Comparison of ENCODE assay signal across 22 cellular contexts in genomic region chr12:91256471-91256870, GRCh38.
DNase-seq lines count a peak whose midpoint lies in the region; ATAC-seq and TF ChIP-seq lines count a peak whose summit lies in the region.
"Had no signal": no experiment of that assay in that cellular context is flagged by ENCODE, and none has a peak within 500 bp of the region (broad histone marks: within the 10 kb centered on the region; RNA-seq: fewer than 3 reads in every experiment).

No MANE protein-coding gene starts in this region.

- H3K27me3 Mint-ChIP-seq in glutamatergic neuron (ENCODE audit: unreplicated experiment), result peaks cover 4% of the 10 kb centered on the region
- no peaks in the 10 kb centered on the region for H3K27me3 Mint-ChIP-seq in osteocyte (ENCODE audit: unreplicated experiment)
- H3K27me3 Mint-ChIP-seq: CD4-positive, CD25-positive, alpha-beta regulatory T cell had no signal

- DNase-seq in HFF-Myc (ENCODE audit: extremely low read depth, low read depth) (peak; percentile 47), amniotic epithelial cell (ENCODE audit: low read depth) (peak; percentile 53), glutamatergic neuron (no peak), osteocyte (ENCODE audit: extremely low spot score, unreplicated experiment) (no peak), NCI-H2107 treated with DMSO at 0.1 percent for 48 hours (lab: John Stamatoyannopoulos, UW; ENCODE audit: unreplicated experiment) (no peak), COLO829 (ENCODE audit: low spot score) (no peak)
- DNase-seq: BE2C; Caco-2; CD4-positive, CD25-positive, alpha-beta regulatory T cell; DMS53; HCEC 1CT; NCI-H1048; NCI-H1436; NCI-H1930; NCI-H2171; NCI-H446; NCI-H526 treated with DMSO at 0.1 percent for 48 hours had no signal

- ATAC-seq in HG03439 (IDR thresholded peaks at IDR 0.05; ENCODE audit: unreplicated experiment) (no peak), HG03196 (IDR thresholded peaks at IDR 0.05; ENCODE audit: unreplicated experiment) (no peak)
- ATAC-seq: GM23338, Panc1 had no signal

- H3K9me3 Mint-ChIP-seq in glutamatergic neuron (ENCODE audit: unreplicated experiment) (no peaks in the 10 kb centered on the region), osteocyte (ENCODE audit: unreplicated experiment) (peaks cover 2% of the 10 kb centered on the region)
- H3K9me3 Mint-ChIP-seq: GM23338 had no signal

- TF ChIP-seq CTCF in HFF-Myc (IDR thresholded peaks at IDR 0.05; ENCODE audit: low read depth, low read length, missing control alignments) (no peak), glutamatergic neuron (IDR thresholded peaks at IDR 0.05; ENCODE audit: partially characterized antibody, unreplicated experiment) (no peak), osteocyte (IDR thresholded peaks at IDR 0.05) (no peak)

- H3K27ac Mint-ChIP-seq in glutamatergic neuron (ENCODE audit: unreplicated experiment), result peak overlapping the region; percentile 44
- peak overlapping the region; percentile 20 for H3K27ac Mint-ChIP-seq in osteocyte (ENCODE audit: unreplicated experiment)
- H3K27ac Mint-ChIP-seq: CD4-positive, CD25-positive, alpha-beta regulatory T cell; GM23338 had no signal

- H3K4me3 ChIP-seq in HFF-Myc (replicated peaks; ENCODE audit: low read depth, low read length), result no peak overlapping the region
- H3K4me3 ChIP-seq: GM23338, SJSA1 had no signal

- H3K36me3 Mint-ChIP-seq in glutamatergic neuron (ENCODE audit: unreplicated experiment), result no peaks in the 10 kb centered on the region
- no peaks in the 10 kb centered on the region for H3K36me3 Mint-ChIP-seq in osteocyte (ENCODE audit: unreplicated experiment)
- H3K36me3 Mint-ChIP-seq: CD4-positive, CD25-positive, alpha-beta regulatory T cell had no signal

- H3K4me3 Mint-ChIP-seq in glutamatergic neuron (ENCODE audit: unreplicated experiment), result no peak overlapping the region
- H3K4me3 Mint-ChIP-seq in osteocyte (ENCODE audit: unreplicated experiment), result no peak overlapping the region
- H3K4me3 Mint-ChIP-seq: CD4-positive, CD25-positive, alpha-beta regulatory T cell; GM23338 had no signal

- H3K4me1 Mint-ChIP-seq in glutamatergic neuron (ENCODE audit: low read depth, unreplicated experiment) (peaks cover 23% of the 10 kb centered on the region), osteocyte (ENCODE audit: unreplicated experiment) (peaks cover 14% of the 10 kb centered on the region)
- H3K4me1 Mint-ChIP-seq: CD4-positive, CD25-positive, alpha-beta regulatory T cell; GM23338 had no signal

Comparison
In these comparisons a context has a peak if more than half of its experiments do, and no peak if none do; other contexts are left out.
1. DNase-seq: peak in HFF-Myc (single experiment) and amniotic epithelial cell (single experiment); none in glutamatergic neuron (single experiment), osteocyte (single experiment), NCI-H2107 treated with DMSO at 0.1 percent for 48 hours (single experiment) and COLO829 (single experiment).